Comparison of ENCODE assay signal across 8 cellular contexts in the genomic region with DNA sequence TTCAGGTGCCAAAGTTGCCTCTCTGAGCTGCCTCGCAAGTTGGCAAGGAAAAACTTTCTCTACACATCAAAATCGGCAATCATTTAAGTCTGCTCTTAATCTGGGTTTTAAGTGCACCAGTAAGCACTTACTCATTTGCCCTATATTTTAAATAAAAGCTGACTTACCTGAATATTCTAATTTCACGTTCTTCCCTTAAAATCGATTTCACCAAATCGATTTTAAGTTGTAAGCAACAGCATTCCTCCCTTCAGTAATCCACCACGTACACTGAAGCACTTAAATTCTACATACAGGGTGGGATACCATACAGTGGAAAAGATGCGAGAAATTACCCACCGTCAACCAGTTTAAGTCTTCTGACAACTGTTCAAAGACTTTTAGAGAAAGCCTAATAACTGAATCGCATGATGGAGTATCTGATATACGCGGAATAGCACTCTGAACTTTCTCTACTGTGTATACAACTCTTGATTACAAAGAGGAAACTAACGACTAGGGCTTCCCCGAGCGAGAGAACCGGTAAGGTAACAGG. TPM values are rescaled to one million over a fixed set of nuclear protein-coding genes. Genes with fewer than 3 reads are reported as not detected.
DNase-seq lines count a peak whose midpoint lies in the region; ATAC-seq and TF ChIP-seq lines count a peak whose summit lies in the region.

No MANE protein-coding gene starts in this region.

- H3K4me3 ChIP-seq in esophagus squamous epithelium (peak overlapping the region; percentile 81 to 95 (median 90)), prostate gland (peak overlapping the region; percentile 89 to 91)

- peak overlapping the region; percentile 96 for H3K9ac ChIP-seq in ES-I3 (ENCODE audit: low read depth, low read length)

- H3K9me3 ChIP-seq in ES-I3 (ENCODE audit: control insufficient read depth, insufficient read depth, low read length) (no peaks in the 10 kb centered on the region), esophagus squamous epithelium (no peaks in the 10 kb centered on the region), prostate gland (no peaks in the 10 kb centered on the region)

- TF ChIP-seq CTCF in RWPE1 (conservative IDR thresholded peaks at IDR 0.05; ENCODE audit: low read depth) = no peak
- no peak for TF ChIP-seq CTCF in esophagus squamous epithelium (IDR thresholded peaks at IDR 0.05)
- TF ChIP-seq CTCF in prostate gland (IDR thresholded peaks at IDR 0.05) = no peak
- TF ChIP-seq CTCF in GM10248 (IDR thresholded peaks at IDR 0.05; ENCODE audit: control extremely low read depth, extremely low read depth, low read depth, missing control alignments) = no peak

- intact Hi-C loops in esophagus squamous epithelium (cut with DNase I) = no loop called here
- intact Hi-C loops in prostate gland (cut with DNase I) = no loop called here

- no peaks in the 10 kb centered on the region for H3K27me3 ChIP-seq in esophagus squamous epithelium
- H3K27me3 ChIP-seq in prostate gland (replicated peaks; ENCODE audit: insufficient read depth) = no peaks in the 10 kb centered on the region

- peaks cover 17% of the 10 kb centered on the region; the same call in 1 of the 2 replicates for H3K4me1 ChIP-seq in ES-I3 (ENCODE audit: insufficient read depth, low read length)
- peaks cover 11 to 69% (median 46%) of the 10 kb centered on the region in 3 donors for H3K4me1 ChIP-seq in esophagus squamous epithelium
- H3K4me1 ChIP-seq in prostate gland (replicated peaks) = peaks cover 6% of the 10 kb centered on the region

- CTCF ChIA-PET in RWPE1 (lab: Yijun Ruan, JAX) = interaction anchor here (0.6 to 1.2 kb wide), 7 partner anchors 10 to 189 kb away, joined by 3 to 5 read pairs (median 3); no protein-coding TSS in a partner anchor
- CTCF ChIA-PET in GM10248 (lab: Yijun Ruan, JAX) = interaction anchor here (0.6 to 2.8 kb wide), 10 partner anchors 13 to 190 kb away, joined by 3 to 12 read pairs (median 4); a partner anchor contains a TSS

- TF ChIP-seq POLR2A in esophagus squamous epithelium (IDR thresholded peaks at IDR 0.05) (no peak), prostate gland (IDR thresholded peaks at IDR 0.05) (no peak)

- ATAC-seq in GM21528 (IDR thresholded peaks at IDR 0.05; ENCODE audit: low FRiP score, unreplicated experiment) (no peak), HG03342 (IDR thresholded peaks at IDR 0.05; ENCODE audit: unreplicated experiment) (no peak)

- H3K27ac ChIP-seq in RWPE1 (peak overlapping the region; percentile 97), esophagus squamous epithelium (peak overlapping the region; percentile 98 to 100 (median 100)), prostate gland (peak overlapping the region; percentile 96 to 97)

- WGBS in esophagus squamous epithelium, 2 donors = 5% methylated on average over 13 to 15 of the region's 15 CpGs
- WGBS in prostate gland = 4% methylated on average over 15 of the region's 15 CpGs

- POLR2A ChIA-PET in RWPE1 (lab: Yijun Ruan, JAX; ENCODE audit: low non-redundant PET) (no interaction called here), GM10248 (lab: Yijun Ruan, JAX) (no interaction called here)

- H3K36me3 ChIP-seq in ES-I3 (ENCODE audit: insufficient read depth, low read length) (no peaks in the 10 kb centered on the region), esophagus squamous epithelium (no peaks in the 10 kb centered on the region), prostate gland (no peaks in the 10 kb centered on the region)

- no peak for DNase-seq in RWPE1 (ENCODE audit: low spot score)
- DNase-seq in esophagus squamous epithelium (lab: John Stamatoyannopoulos, UW) = no peak
- no peak for DNase-seq in prostate gland (ENCODE audit: low spot score)
- no peak for DNase-seq in NCI-H1092 treated with DMSO at 0.1 percent for 48 hours (lab: John Stamatoyannopoulos, UW)
- no peak for DNase-seq in GM10248 (ENCODE audit: extremely low spot score)

RNA-seq across cellular contexts. Expression of a gene that starts 1.6 kb away (rescaled TPM):
- total RNA-seq in esophagus squamous epithelium (10 to 100 TPM; 25.8 to 32.7 (median 28.2) TPM), prostate gland (10 to 100 TPM; 31.3 to 34.9 TPM)
